ENCODE assay signal across 18 cellular contexts in genomic region chr12:118409834-118410233, GRCh38. TPM values are rescaled to one million over a fixed set of nuclear protein-coding genes. Genes with fewer than 3 reads are reported as not detected.
DNase-seq lines count a peak whose midpoint lies in the region; ATAC-seq, FAIRE-seq and TF ChIP-seq lines count a peak whose summit lies in the region.
"Had no signal": no experiment of that assay in that cellular context is flagged by ENCODE, and none has a peak within 500 bp of the region (broad histone marks: within the 10 kb centered on the region; RNA-seq: fewer than 3 reads in every experiment).

No MANE protein-coding gene starts in this region.

- H3K27me3 Mint-ChIP-seq in CD8-positive, alpha-beta T cell (ENCODE audit: low read depth) = no peaks in the 10 kb centered on the region
- no peaks in the 10 kb centered on the region for H3K27me3 Mint-ChIP-seq in activated naive CD4-positive, alpha-beta T cell treated with anti-CD3 and anti-CD28 coated beads for 36 hours (ENCODE audit: low read depth)
- H3K27me3 Mint-ChIP-seq: CD4-positive, alpha-beta memory T cell had no signal

- no peaks in the 10 kb centered on the region for H3K4me1 ChIP-seq in CD8-positive, alpha-beta T cell (ENCODE audit: insufficient read depth, low read length)
- H3K4me1 ChIP-seq in small intestine (ENCODE audit: control insufficient read depth in 2 of 2, insufficient read depth in 1 of 2, low read depth in 1 of 2, low read length in 1 of 2) = no peaks in the 10 kb centered on the region
- no peaks in the 10 kb centered on the region for H3K4me1 ChIP-seq in foreskin keratinocyte
- H3K4me1 ChIP-seq: A549, BLaER1 had no signal

- H3K36me3 ChIP-seq in CD8-positive, alpha-beta T cell (ENCODE audit: insufficient read depth, low read length) = peaks cover 36% of the 10 kb centered on the region
- H3K36me3 ChIP-seq in small intestine (ENCODE audit: control insufficient read depth in 2 of 2, insufficient read depth in 2 of 2, low read length in 2 of 2) = peaks cover 14 to 20% of the 10 kb centered on the region in 2 donors

- 15 to 66% (median 41%) methylated on average over 2 of the region's 2 CpGs for WGBS in small intestine, 3 donors

- intact Hi-C loops in CD8-positive, alpha-beta T cell (cut with DNase I, micrococcal nuclease) = loop anchor here (5.0 to 10.0 kb wide), 2 partner anchors 1255 to 1492 kb away; partner anchors contain the start of gene PRKAB1 (in 1 of the 2)
- intact Hi-C loops in activated naive CD4-positive, alpha-beta T cell treated with anti-CD3 and anti-CD28 coated beads for 36 hours (cut with micrococcal nuclease) = loop anchor here (5.0 kb wide), 2 partner anchors 302 to 1137 kb away; no protein-coding TSS in a partner anchor

- H3K4me1 Mint-ChIP-seq in CD8-positive, alpha-beta T cell (ENCODE audit: low read depth) = peaks cover 1% of the 10 kb centered on the region
- H3K4me1 Mint-ChIP-seq in activated naive CD4-positive, alpha-beta T cell treated with anti-CD3 and anti-CD28 coated beads for 36 hours (ENCODE audit: low read depth) = no peaks in the 10 kb centered on the region
- H3K4me1 Mint-ChIP-seq: CD14-positive monocyte had no signal

- H3K4me3 Mint-ChIP-seq in CD8-positive, alpha-beta T cell = no peak overlapping the region
- H3K4me3 Mint-ChIP-seq in activated naive CD4-positive, alpha-beta T cell treated with anti-CD3 and anti-CD28 coated beads for 36 hours = no peak overlapping the region
- H3K4me3 Mint-ChIP-seq: CD14-positive monocyte; CD4-positive, alpha-beta memory T cell; HFFc6 had no signal

- H3K27ac Mint-ChIP-seq in CD8-positive, alpha-beta T cell = peak overlapping the region; percentile 45
- no peak overlapping the region for H3K27ac Mint-ChIP-seq in activated naive CD4-positive, alpha-beta T cell treated with anti-CD3 and anti-CD28 coated beads for 36 hours
- H3K27ac Mint-ChIP-seq: CD14-positive monocyte; CD4-positive, alpha-beta memory T cell; HFFc6 had no signal

- CTCF ChIA-PET in CD8-positive, alpha-beta T cell (lab: Charles Lee) = interaction anchor here (0.6 kb wide), 1 partner anchor 1398 kb away, joined by 3 read pairs; no protein-coding TSS in a partner anchor
- CTCF ChIA-PET in activated naive CD4-positive, alpha-beta T cell treated with anti-CD3 and anti-CD28 coated beads for 36 hours (lab: Charles Lee) = no interaction called here

- H3K9me3 ChIP-seq in CD8-positive, alpha-beta T cell (ENCODE audit: low read length) = peaks cover 8% of the 10 kb centered on the region
- H3K9me3 ChIP-seq in small intestine (ENCODE audit: control insufficient read depth, low read depth) = no peaks in the 10 kb centered on the region
- H3K9me3 ChIP-seq: A549, BLaER1 had no signal

- TF ChIP-seq CTCF in CD8-positive, alpha-beta T cell (IDR thresholded peaks at IDR 0.05) = no peak
- TF ChIP-seq CTCF in foreskin keratinocyte (conservative IDR thresholded peaks at IDR 0.05) = no peak

- no peak overlapping the region for H3K27ac ChIP-seq in CD8-positive, alpha-beta T cell (ENCODE audit: low read depth, low read length)
- no peak overlapping the region for H3K27ac ChIP-seq in small intestine (ENCODE audit: low read depth in 1 of 2, low read length in 1 of 2)
- H3K27ac ChIP-seq in foreskin keratinocyte = no peak overlapping the region
- H3K27ac ChIP-seq: A549, BLaER1 had no signal

- H3K4me3 ChIP-seq in CD8-positive, alpha-beta T cell (ENCODE audit: low read depth, low read length) = no peak overlapping the region
- no peak overlapping the region for H3K4me3 ChIP-seq in small intestine (ENCODE audit: low read depth in 1 of 2, low read length in 2 of 2)
- H3K4me3 ChIP-seq: A549, BLaER1, GM12878 had no signal

- H3K9me3 Mint-ChIP-seq in CD8-positive, alpha-beta T cell = no peaks in the 10 kb centered on the region
- peaks cover 6% of the 10 kb centered on the region for H3K9me3 Mint-ChIP-seq in activated naive CD4-positive, alpha-beta T cell treated with anti-CD3 and anti-CD28 coated beads for 36 hours
- H3K9me3 Mint-ChIP-seq: HFFc6 had no signal

- no peaks in the 10 kb centered on the region for H3K27me3 ChIP-seq in CD8-positive, alpha-beta T cell (ENCODE audit: insufficient read depth, low read length)
- H3K27me3 ChIP-seq in small intestine (ENCODE audit: control insufficient read depth in 2 of 2, insufficient read depth in 2 of 2, low read length in 2 of 2) = no peaks in the 10 kb centered on the region
- no peaks in the 10 kb centered on the region for H3K27me3 ChIP-seq in foreskin keratinocyte
- H3K27me3 ChIP-seq: BLaER1 had no signal

- ATAC-seq in CD8-positive, alpha-beta T cell = no peak
- no peak for ATAC-seq in foreskin keratinocyte
- ATAC-seq in HG02840 (IDR thresholded peaks at IDR 0.05; ENCODE audit: low FRiP score, unreplicated experiment) = no peak
- ATAC-seq: A549, GM12878, HCT116 had no signal

- TF ChIP-seq POLR2A in erythroblast (IDR thresholded peaks at IDR 0.05; ENCODE audit: low read length) = no peak

- no peak for DNase-seq in CD8-positive, alpha-beta T cell
- DNase-seq in OCI-M1 (lab: John Stamatoyannopoulos, UW) = peak; percentile 11
- DNase-seq in erythroblast (lab: John Stamatoyannopoulos, UW) = peak; percentile 89 to 92
- DNase-seq in small intestine = peak; percentile 93
- no peak for DNase-seq in foreskin keratinocyte
- no peak for DNase-seq in activated naive CD4-positive, alpha-beta T cell treated with anti-CD3 and anti-CD28 coated beads for 36 hours
- DNase-seq: Calu3; CD4-positive, alpha-beta memory T cell; DMS79 treated with DMSO at 0.1 percent for 48 hours; GOT3; H7; HFFc6 had no signal

- no peak for FAIRE-seq in small intestine (lab: Jason Lieb, UNC)
- FAIRE-seq: A549, GM12878 had no signal

- peaks cover 78% of the 10 kb centered on the region for H3K36me3 Mint-ChIP-seq in CD8-positive, alpha-beta T cell
- peaks cover 55% of the 10 kb centered on the region for H3K36me3 Mint-ChIP-seq in activated naive CD4-positive, alpha-beta T cell treated with anti-CD3 and anti-CD28 coated beads for 36 hours (ENCODE audit: low read depth)

- POLR2A ChIA-PET in CD8-positive, alpha-beta T cell (lab: Charles Lee) = no interaction called here

RNA-seq across cellular contexts. Expression of gene SUDS3, which starts 33.5 kb away (rescaled TPM):
- total RNA-seq in CD8-positive, alpha-beta T cell = 10 to 100 TPM; 23.0 to 23.6 TPM
- polyA plus RNA-seq in small intestine (10 to 100 TPM in 2 of 3 donors, 1 to 10 TPM in 1; 8.4 to 15.9 (median 15.0) TPM), foreskin keratinocyte (9.9 and 11.4 TPM in 2 replicates)
- 32.7 and 32.8 TPM in 2 replicates for total RNA-seq in foreskin keratinocyte
- total RNA-seq in activated naive CD4-positive, alpha-beta T cell treated with anti-CD3 and anti-CD28 coated beads for 36 hours = 10 to 100 TPM; 17.5 to 18.6 TPM

RNA-seq across cellular contexts. Expression of gene TAOK3, which starts 37.1 kb away (rescaled TPM):
- 10 to 100 TPM; 46.5 to 47.3 TPM for total RNA-seq in CD8-positive, alpha-beta T cell
- polyA plus RNA-seq in small intestine (10 to 100 TPM; 24.1 to 37.3 (median 33.8) TPM), foreskin keratinocyte (8.7 and 10.4 TPM in 2 replicates)
- 30.4 and 31.7 TPM in 2 replicates for total RNA-seq in foreskin keratinocyte
- total RNA-seq in activated naive CD4-positive, alpha-beta T cell treated with anti-CD3 and anti-CD28 coated beads for 36 hours = 10 to 100 TPM; 49.1 to 49.2 TPM

Comparison
In these comparisons a context has a peak if more than half of its experiments do, and no peak if none do; other contexts are left out.
1. DNase-seq: peak in OCI-M1 (single experiment), erythroblast (2 of 2) and small intestine (single experiment); none in CD8-positive, alpha-beta T cell (0 of 7), foreskin keratinocyte (0 of 2) and activated naive CD4-positive, alpha-beta T cell treated with anti-CD3 and anti-CD28 coated beads for 36 hours (single experiment).